8 cellular contexts compared by ENCODE assay signal in genomic region chr1:112716133-112716720, GRCh38. TPM values are rescaled to one million over a fixed set of nuclear protein-coding genes. Genes with fewer than 3 reads are reported as not detected.
DNase-seq lines count a peak whose midpoint lies in the region; ATAC-seq and TF ChIP-seq lines count a peak whose summit lies in the region.

No MANE protein-coding gene starts in this region.

- no peaks in the 10 kb centered on the region for H3F3A ChIP-seq in neural cell (ENCODE audit: insufficient read depth, low read length, poor library complexity, severe bottlenecking)

- peak overlapping the region; percentile 98 for H3K4me2 ChIP-seq in neural cell (ENCODE audit: low read length)

- peak; percentile 44 for ATAC-seq in GM19395 (IDR thresholded peaks at IDR 0.05; ENCODE audit: unreplicated experiment)
- peak; percentile 67 for ATAC-seq in foreskin keratinocyte
- ATAC-seq in stimulated activated naive CD8-positive, alpha-beta T cell treated with anti-CD3 and anti-CD28 coated beads, Interleukin-15, Interleukin-2, amounts not matched to agents 100 U/mL and 50 U/mL, for 24 hours, result peak; percentile 53

- peak; percentile 98 for TF ChIP-seq CTCF in BE2C (IDR thresholded peaks at IDR 0.05; ENCODE audit: low read depth, low read length)
- peak; percentile 97 for TF ChIP-seq CTCF in foreskin keratinocyte (conservative IDR thresholded peaks at IDR 0.05)
- peak; percentile 97 for TF ChIP-seq CTCF in neural cell (IDR thresholded peaks at IDR 0.05; ENCODE audit: poor library complexity, severe bottlenecking)

- H3K36me3 ChIP-seq in BE2C (no peaks in the 10 kb centered on the region), neural cell (ENCODE audit: insufficient read depth, low read length) (no peaks in the 10 kb centered on the region)

- H3K9me2 ChIP-seq in neural cell (ENCODE audit: insufficient read depth, low read length), result no peaks in the 10 kb centered on the region

- TF ChIP-seq EP300 in neural cell (conservative IDR thresholded peaks at IDR 0.05; ENCODE audit: poor library complexity, severe bottlenecking), result no peak

- peak overlapping the region; percentile 53 for H2AFZ ChIP-seq in neural cell (ENCODE audit: low read depth, low read length)

- H3K4me1 ChIP-seq in BE2C, result peaks cover 9% of the 10 kb centered on the region
- no peaks in the 10 kb centered on the region for H3K4me1 ChIP-seq in foreskin keratinocyte

- DNase-seq in BE2C (peak; percentile 90), LoVo (ENCODE audit: low spot score) (peak; percentile 87), RPMI8226 (peak; percentile 66), foreskin keratinocyte (peak; percentile 65 to 85)
- DNase-seq in activated T-helper 9 cell treated with anti-CD3 and anti-CD28 coated beads, Interleukin-2, amount 50 U/mL, for 16 hours (ENCODE audit: low read depth), result peak; percentile 70
- peak; percentile 88 for DNase-seq in stimulated activated naive CD8-positive, alpha-beta T cell treated with anti-CD3 and anti-CD28 coated beads, Interleukin-15, Interleukin-2, amounts not matched to agents 100 U/mL and 50 U/mL, for 24 hours

- H3K9ac ChIP-seq in neural cell (ENCODE audit: low read length), result peak overlapping the region; percentile 74

- no peaks in the 10 kb centered on the region for H3K79me2 ChIP-seq in neural cell (replicated peaks; ENCODE audit: insufficient read depth, low read length)

- no peaks in the 10 kb centered on the region for H4K20me1 ChIP-seq in neural cell (ENCODE audit: insufficient read depth)

- peak overlapping the region; percentile 66 for H3K27ac ChIP-seq in foreskin keratinocyte
- H3K27ac ChIP-seq in neural cell (ENCODE audit: low read length), result peak overlapping the region; percentile 29

- H3K9me3 ChIP-seq in BE2C (no peaks in the 10 kb centered on the region; the same call in 1 of the 2 replicates), neural cell (ENCODE audit: low read length) (no peaks in the 10 kb centered on the region)

- peaks cover 24% of the 10 kb centered on the region for H3K27me3 ChIP-seq in BE2C
- H3K27me3 ChIP-seq in foreskin keratinocyte, result no peaks in the 10 kb centered on the region
- peaks cover 27% of the 10 kb centered on the region for H3K27me3 ChIP-seq in neural cell (ENCODE audit: insufficient read depth, low read depth, low read length)

- H3K4me3 ChIP-seq in BE2C (ENCODE audit: low read depth, low read length) (peak overlapping the region; percentile 62), neural cell (ENCODE audit: low read length) (peak overlapping the region; percentile 88)

- TF ChIP-seq RAD21 in neural cell (conservative IDR thresholded peaks at IDR 0.05), result peak; percentile 99

TF ChIP-seq in neural cell, 6 proteins besides CTCF, POLR2A, EP300 and RAD21:
- TF ChIP-seq MXI1 (conservative IDR thresholded peaks at IDR 0.05; ENCODE audit: poor library complexity, severe bottlenecking), result peak; percentile 16
- TF ChIP-seq, protein P1, sequence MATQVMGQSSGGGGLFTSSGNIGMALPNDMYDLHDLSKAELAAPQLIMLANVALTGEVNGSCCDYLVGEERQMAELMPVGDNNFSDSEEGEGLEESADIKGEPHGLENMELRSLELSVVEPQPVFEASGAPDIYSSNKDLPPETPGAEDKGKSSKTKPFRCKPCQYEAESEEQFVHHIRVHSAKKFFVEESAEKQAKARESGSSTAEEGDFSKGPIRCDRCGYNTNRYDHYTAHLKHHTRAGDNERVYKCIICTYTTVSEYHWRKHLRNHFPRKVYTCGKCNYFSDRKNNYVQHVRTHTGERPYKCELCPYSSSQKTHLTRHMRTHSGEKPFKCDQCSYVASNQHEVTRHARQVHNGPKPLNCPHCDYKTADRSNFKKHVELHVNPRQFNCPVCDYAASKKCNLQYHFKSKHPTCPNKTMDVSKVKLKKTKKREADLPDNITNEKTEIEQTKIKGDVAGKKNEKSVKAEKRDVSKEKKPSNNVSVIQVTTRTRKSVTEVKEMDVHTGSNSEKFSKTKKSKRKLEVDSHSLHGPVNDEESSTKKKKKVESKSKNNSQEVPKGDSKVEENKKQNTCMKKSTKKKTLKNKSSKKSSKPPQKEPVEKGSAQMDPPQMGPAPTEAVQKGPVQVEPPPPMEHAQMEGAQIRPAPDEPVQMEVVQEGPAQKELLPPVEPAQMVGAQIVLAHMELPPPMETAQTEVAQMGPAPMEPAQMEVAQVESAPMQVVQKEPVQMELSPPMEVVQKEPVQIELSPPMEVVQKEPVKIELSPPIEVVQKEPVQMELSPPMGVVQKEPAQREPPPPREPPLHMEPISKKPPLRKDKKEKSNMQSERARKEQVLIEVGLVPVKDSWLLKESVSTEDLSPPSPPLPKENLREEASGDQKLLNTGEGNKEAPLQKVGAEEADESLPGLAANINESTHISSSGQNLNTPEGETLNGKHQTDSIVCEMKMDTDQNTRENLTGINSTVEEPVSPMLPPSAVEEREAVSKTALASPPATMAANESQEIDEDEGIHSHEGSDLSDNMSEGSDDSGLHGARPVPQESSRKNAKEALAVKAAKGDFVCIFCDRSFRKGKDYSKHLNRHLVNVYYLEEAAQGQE (IDR thresholded peaks at IDR 0.05; ENCODE audit: borderline replicate concordance), result no peak
- TF ChIP-seq SMC3 (conservative IDR thresholded peaks at IDR 0.05; ENCODE audit: poor library complexity), result peak; percentile 95
- no peak for TF ChIP-seq POLR2AphosphoS5 (IDR thresholded peaks at IDR 0.05)

RNA-seq across cellular contexts. Expression of gene PPM1J, which starts 1.1 kb away (rescaled TPM):
- not detected for polyA plus RNA-seq in BE2C (2012; ENCODE audit: insufficient read depth, insufficient read length, low read depth)
- total RNA-seq in foreskin keratinocyte, result 6.0 and 6.3 TPM in 2 replicates
- polyA plus RNA-seq in foreskin keratinocyte (9.2 and 10.1 TPM in 2 replicates), neural cell (0.16 and 1.7 TPM in 2 replicates)
- 0.35 and 0.97 TPM in 2 replicates for polyA minus RNA-seq in neural cell

RNA-seq across cellular contexts. Expression of gene RHOC, which starts 9.3 kb away (rescaled TPM):
- polyA plus RNA-seq in BE2C (2012; ENCODE audit: insufficient read depth, insufficient read length, low read depth), result 335 TPM
- 523 and 542 TPM in 2 replicates for total RNA-seq in foreskin keratinocyte
- polyA plus RNA-seq in foreskin keratinocyte (728 and 811 TPM in 2 replicates), neural cell (4.3 and 5.0 TPM in 2 replicates)
- 1.7 and 1.9 TPM in 2 replicates for polyA minus RNA-seq in neural cell

RNA-seq across cellular contexts. Expression of gene MOV10, which starts 41.8 kb away (rescaled TPM):
- 10.2 TPM for polyA plus RNA-seq in BE2C (2012; ENCODE audit: insufficient read depth, insufficient read length, low read depth)
- 68.8 and 74.7 TPM in 2 replicates for total RNA-seq in foreskin keratinocyte
- polyA plus RNA-seq in foreskin keratinocyte (83.8 and 87.6 TPM in 2 replicates), neural cell (1.4 and 3.0 TPM in 2 replicates)
- polyA minus RNA-seq in neural cell, result 1.5 and 1.6 TPM in 2 replicates

Comparison
In these comparisons a context has a peak if more than half of its experiments do, and no peak if none do; other contexts are left out.
1. Peak in every context shown above with its lines: DNase-seq, ATAC-seq, H3K4me3 ChIP-seq and H3K27ac ChIP-seq.
2. RNA of gene RHOC, which starts 9.3 kb away (polyA plus RNA-seq): 728 to 811 TPM in foreskin keratinocyte; 4.3 to 5.0 TPM in neural cell; every median in the first group is over 100 times any median in the second.
3. RNA of gene MOV10, which starts 41.8 kb away (polyA plus RNA-seq): 83.8 to 87.6 TPM in foreskin keratinocyte; 1.4 to 3.0 TPM in neural cell; every median in the first group is over 10 times any median in the second.